In the genomic region with DNA sequence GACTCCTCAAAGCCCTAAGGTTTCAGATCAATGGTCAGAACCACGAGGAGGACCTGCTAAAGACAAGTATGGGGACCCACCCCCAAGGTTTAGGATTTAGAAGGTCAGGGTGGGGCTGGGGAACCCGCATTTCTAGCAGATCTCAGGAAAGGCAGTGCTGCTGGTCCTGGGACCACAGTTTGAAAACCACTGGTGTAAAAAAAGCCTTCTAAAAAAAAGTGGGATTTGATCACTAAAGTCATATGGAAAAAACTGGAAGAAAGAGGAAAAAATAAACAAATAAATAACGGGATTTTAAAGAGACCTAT, we compare ENCODE assay signal across 8 cellular contexts. TPM values are rescaled to one million over a fixed set of nuclear protein-coding genes. Genes with fewer than 3 reads are reported as not detected.
A peak's percentile ranks its signal among the peaks of the same experiment; 100 is the strongest.
DNase-seq lines count a peak whose midpoint lies in the region; ATAC-seq and TF ChIP-seq lines count a peak whose summit lies in the region.

No MANE protein-coding gene starts in this region.

- no peaks in the 10 kb centered on the region for H3K27me3 Mint-ChIP-seq in CD4-positive, alpha-beta T cell
- no peaks in the 10 kb centered on the region for H3K27me3 Mint-ChIP-seq in neural crest cell (ENCODE audit: low read depth)

- DNase-seq in CD4-positive, alpha-beta T cell: no peak
- DNase-seq in NAMALWA (ENCODE audit: low spot score) (peak; percentile 33), neural crest cell (ENCODE audit: low read depth, low spot score) (no peak)
- DNase-seq in activated CD4-positive, alpha-beta T cell treated with anti-CD3 and anti-CD28 coated beads for 4 hours: no peak

- peaks cover 30% of the 10 kb centered on the region for H3K4me1 Mint-ChIP-seq in CD4-positive, alpha-beta T cell (ENCODE audit: low read depth)
- peaks cover 24% of the 10 kb centered on the region for H3K4me1 Mint-ChIP-seq in neural crest cell

- peaks cover 5% of the 10 kb centered on the region for H3K36me3 Mint-ChIP-seq in CD4-positive, alpha-beta T cell (ENCODE audit: low read depth)
- peaks cover 21% of the 10 kb centered on the region for H3K36me3 Mint-ChIP-seq in neural crest cell (ENCODE audit: low read depth)

- CTCF ChIA-PET in CD4-positive, alpha-beta T cell (lab: Charles Lee): no interaction called here

- H3K27me3 ChIP-seq in CD4-positive, alpha-beta T cell (ENCODE audit: control insufficient read depth, insufficient read depth, low read length): no peaks in the 10 kb centered on the region
- no peaks in the 10 kb centered on the region for H3K27me3 ChIP-seq in endocrine pancreas (ENCODE audit: control insufficient read depth, insufficient read depth, low read length)

- POLR2A ChIA-PET in CD4-positive, alpha-beta T cell (lab: Charles Lee): no interaction called here

- no peaks in the 10 kb centered on the region for H3K9me3 ChIP-seq in CD4-positive, alpha-beta T cell (ENCODE audit: control insufficient read depth, low read length)
- no peaks in the 10 kb centered on the region for H3K9me3 ChIP-seq in endocrine pancreas (ENCODE audit: control insufficient read depth, low read length)

- peak overlapping the region; percentile 85 for H3K27ac Mint-ChIP-seq in CD4-positive, alpha-beta T cell
- H3K27ac Mint-ChIP-seq in neural crest cell (ENCODE audit: unreplicated experiment): no peak overlapping the region

- peak overlapping the region; percentile 42 for H3K4me3 ChIP-seq in endocrine pancreas (ENCODE audit: control insufficient read depth, insufficient read depth, low read length)

- H3K9ac ChIP-seq in endocrine pancreas (ENCODE audit: control insufficient read depth, insufficient read depth, low read length): peak overlapping the region; percentile 41

- H3K4me1 ChIP-seq in endocrine pancreas (ENCODE audit: control insufficient read depth, insufficient read depth, low read length): peaks cover 7% of the 10 kb centered on the region

- intact Hi-C loops in CD4-positive, alpha-beta T cell (cut with DNase I, micrococcal nuclease): loop anchor here (1.0 to 10.0 kb wide), 12 partner anchors 91 to 1592 kb away; a partner anchor contains a TSS

- no peak for TF ChIP-seq CTCF in CD4-positive, alpha-beta T cell (IDR thresholded peaks at IDR 0.05)
- TF ChIP-seq CTCF in neural crest cell (conservative IDR thresholded peaks at IDR 0.05): no peak

- peak overlapping the region; percentile 93 for H3K4me3 Mint-ChIP-seq in CD4-positive, alpha-beta T cell
- H3K4me3 Mint-ChIP-seq in neural crest cell: peak overlapping the region; percentile 92

- peak overlapping the region; percentile 72 for H3K27ac ChIP-seq in CD4-positive, alpha-beta T cell (ENCODE audit: low read depth, low read length)

- no peaks in the 10 kb centered on the region for H3K9me3 Mint-ChIP-seq in CD4-positive, alpha-beta T cell
- H3K9me3 Mint-ChIP-seq in neural crest cell: peaks cover 11% of the 10 kb centered on the region

- ATAC-seq in CD4-positive, alpha-beta T cell (ENCODE audit: poor library complexity): no peak
- ATAC-seq in GM19397 (IDR thresholded peaks at IDR 0.05; ENCODE audit: unreplicated experiment) (no peak), GM18498 (IDR thresholded peaks at IDR 0.05; ENCODE audit: unreplicated experiment) (no peak)
- ATAC-seq in activated CD4-positive, CD25-positive, alpha-beta regulatory T cell treated with anti-CD3 and anti-CD28 coated beads, Interleukin-2, amount 50 U/mL, for 24 hours: no peak

- H3K36me3 ChIP-seq in endocrine pancreas (ENCODE audit: control insufficient read depth, insufficient read depth, low read length): no peaks in the 10 kb centered on the region

RNA-seq across cellular contexts. Expression of a gene that starts 0.8 kb away (rescaled TPM):
- 10 to 100 TPM; 26.5 to 29.1 TPM for total RNA-seq in CD4-positive, alpha-beta T cell
- total RNA-seq in neural crest cell: 58.1 and 58.8 TPM in 2 replicates
